Comparison of ENCODE assay signal across 8 cellular contexts in genomic region chr19:46487802-46488445, GRCh38. TPM values are rescaled to one million over a fixed set of nuclear protein-coding genes. Genes with fewer than 3 reads are reported as not detected.
DNase-seq lines count a peak whose midpoint lies in the region; ATAC-seq and TF ChIP-seq lines count a peak whose summit lies in the region.

No MANE protein-coding gene starts in this region.

- peak overlapping the region; percentile 62 for H3K4me2 ChIP-seq in OCI-LY7 (ENCODE audit: low read length)

- peak overlapping the region in 1 of 2 donors; percentile 94 for H3K4me3 Mint-ChIP-seq in CD14-positive monocyte
- H3K4me3 Mint-ChIP-seq in activated T-cell treated with anti-CD3 and anti-CD28 coated beads, Interleukin-2, amount 50 U/mL, for 4 hours, result no peak overlapping the region
- H3K4me3 Mint-ChIP-seq in natural killer cell treated with Interleukin-12 subunit alpha and Interleukin-12 subunit beta and Interleukin-15 and Interleukin-18, amount 100 ng/mL, for 72 hours, result no peak overlapping the region

- peaks cover 59 to 81% (median 73%) of the 10 kb centered on the region in 3 donors for H3K27me3 Mint-ChIP-seq in CD14-positive monocyte (ENCODE audit: low read depth in 3 of 3)
- peaks cover 78% of the 10 kb centered on the region for H3K27me3 Mint-ChIP-seq in activated T-cell treated with anti-CD3 and anti-CD28 coated beads, Interleukin-2, amount 50 U/mL, for 4 hours (ENCODE audit: low read depth)
- peaks cover 45 to 60% of the 10 kb centered on the region in 2 donors for H3K27me3 Mint-ChIP-seq in natural killer cell treated with Interleukin-12 subunit alpha and Interleukin-12 subunit beta and Interleukin-15 and Interleukin-18, amount 100 ng/mL, for 72 hours

- POLR2A ChIA-PET in OCI-LY7 (lab: Charles Lee), result no interaction called here

- peaks cover 2 to 31% (median 15%) of the 10 kb centered on the region in 7 donors for H3K9me3 Mint-ChIP-seq in CD14-positive monocyte
- H3K9me3 Mint-ChIP-seq in activated T-cell treated with anti-CD3 and anti-CD28 coated beads, Interleukin-2, amount 50 U/mL, for 4 hours, result no peaks in the 10 kb centered on the region
- H3K9me3 Mint-ChIP-seq in natural killer cell treated with Interleukin-12 subunit alpha and Interleukin-12 subunit beta and Interleukin-15 and Interleukin-18, amount 100 ng/mL, for 72 hours, result no peaks in the 10 kb centered on the region

- H3K9me2 ChIP-seq in OCI-LY7 (ENCODE audit: insufficient read depth, low read length), result no peaks in the 10 kb centered on the region

- DNase-seq in CD14-positive monocyte (ENCODE audit: low spot score) (no peak), HT-29 (ENCODE audit: low spot score) (peak; percentile 91), OCI-LY7 (ENCODE audit: low spot score) (peak; percentile 80), fibroblast of mammary gland (ENCODE audit: low read depth) (peak; percentile 71)
- DNase-seq in activated T-cell treated with anti-CD3 and anti-CD28 coated beads, Interleukin-2, amount 50 U/mL, for 4 hours, result peak; percentile 78
- DNase-seq in natural killer cell treated with Interleukin-12 subunit alpha and Interleukin-12 subunit beta and Interleukin-15 and Interleukin-18, amount 100 ng/mL, for 72 hours (ENCODE audit: low spot score), result peak; percentile 68
- peak; percentile 23 to 80 (median 66) for DNase-seq in stimulated activated naive CD4-positive, alpha-beta T cell (lab: John Stamatoyannopoulos, UW)

- no peaks in the 10 kb centered on the region for H4K20me1 ChIP-seq in OCI-LY7 (ENCODE audit: insufficient read depth, low read length)

- no peaks in the 10 kb centered on the region for H3K36me3 ChIP-seq in OCI-LY7 (ENCODE audit: insufficient read depth, low read length)

- TF ChIP-seq CTCF in CD14-positive monocyte (IDR thresholded peaks at IDR 0.05), result peak; percentile 89
- peak; percentile 93 for TF ChIP-seq CTCF in OCI-LY7 (conservative IDR thresholded peaks at IDR 0.05; ENCODE audit: low read length)
- TF ChIP-seq CTCF in fibroblast of mammary gland (conservative IDR thresholded peaks at IDR 0.05; ENCODE audit: control insufficient read depth, insufficient read depth, low read depth, low read length), result peak; percentile 88

- H3K27ac Mint-ChIP-seq in CD14-positive monocyte, result no peak overlapping the region
- no peak overlapping the region for H3K27ac Mint-ChIP-seq in natural killer cell treated with Interleukin-12 subunit alpha and Interleukin-12 subunit beta and Interleukin-15 and Interleukin-18, amount 100 ng/mL, for 72 hours

- H3K4me3 ChIP-seq in OCI-LY7 (ENCODE audit: low read depth, low read length, poor library complexity, severe bottlenecking), result peak overlapping the region; percentile 35
- H3K4me3 ChIP-seq in fibroblast of mammary gland (ENCODE audit: control insufficient read depth, low read depth, low read length), result peak overlapping the region; percentile 38

- H3K4me1 Mint-ChIP-seq in CD14-positive monocyte, result peaks cover 36% of the 10 kb centered on the region
- H3K4me1 Mint-ChIP-seq in activated T-cell treated with anti-CD3 and anti-CD28 coated beads, Interleukin-2, amount 50 U/mL, for 4 hours (ENCODE audit: low read depth), result peaks cover 19% of the 10 kb centered on the region
- peaks cover 0 to 5% of the 10 kb centered on the region in 2 donors for H3K4me1 Mint-ChIP-seq in natural killer cell treated with Interleukin-12 subunit alpha and Interleukin-12 subunit beta and Interleukin-15 and Interleukin-18, amount 100 ng/mL, for 72 hours (ENCODE audit: low read depth in 2 of 2)

- peaks cover 29% of the 10 kb centered on the region for H3K4me1 ChIP-seq in OCI-LY7 (ENCODE audit: insufficient read depth, low read length, poor library complexity, severe bottlenecking)

- peak overlapping the region; percentile 75 for H2AFZ ChIP-seq in OCI-LY7 (ENCODE audit: low read length)

- H3K27ac ChIP-seq in OCI-LY7 (ENCODE audit: low read depth, low read length, poor library complexity, severe bottlenecking), result no peak overlapping the region

- no peaks in the 10 kb centered on the region for H3K9me3 ChIP-seq in OCI-LY7 (ENCODE audit: low read length)

- BruUV-seq in OCI-LY7 (replicated peaks; lab: Mats Ljungman, UMichigan), result no TSS peak

- ATAC-seq in activated T-cell treated with anti-CD3 and anti-CD28 coated beads, Interleukin-2, amount 50 U/mL, for 4 hours, result peak; percentile 76 to 77
- peak; percentile 65 to 74 for ATAC-seq in natural killer cell treated with Interleukin-12 subunit alpha and Interleukin-12 subunit beta and Interleukin-15 and Interleukin-18, amount 100 ng/mL, for 72 hours
- ATAC-seq in GM19324 (IDR thresholded peaks at IDR 0.05; ENCODE audit: low FRiP score, unreplicated experiment), result no peak

- intact Hi-C loops in CD14-positive monocyte (cut with micrococcal nuclease) (loop anchor here (2.0 to 5.0 kb wide), 3 partner anchors 91 to 206 kb away; no protein-coding TSS in a partner anchor), OCI-LY7 (cut with micrococcal nuclease; ENCODE audit: unreplicated experiment) (loop anchor here (1.0 to 5.0 kb wide), 3 partner anchors 56 to 93 kb away; no protein-coding TSS in a partner anchor)

- CTCF ChIA-PET in OCI-LY7 (lab: Charles Lee; ENCODE audit: unreplicated experiment), result interaction anchor here (1.3 kb wide), 1 partner anchor 83 kb away, joined by 4 read pairs; no protein-coding TSS in a partner anchor

- peaks cover 3 to 16% of the 10 kb centered on the region in 2 donors for H3K36me3 Mint-ChIP-seq in CD14-positive monocyte
- H3K36me3 Mint-ChIP-seq in activated T-cell treated with anti-CD3 and anti-CD28 coated beads, Interleukin-2, amount 50 U/mL, for 4 hours (ENCODE audit: insufficient read depth), result no peaks in the 10 kb centered on the region
- H3K36me3 Mint-ChIP-seq in natural killer cell treated with Interleukin-12 subunit alpha and Interleukin-12 subunit beta and Interleukin-15 and Interleukin-18, amount 100 ng/mL, for 72 hours, result no peaks in the 10 kb centered on the region

- no peaks in the 10 kb centered on the region for H3K79me2 ChIP-seq in OCI-LY7 (ENCODE audit: insufficient read depth, low read depth, low read length)

RNA-seq across cellular contexts. Expression of gene PNMA8B, which starts 7.7 kb away (rescaled TPM):
- under 1 TPM in 1 of 2 donors, not detected in 1; 0.16 TPM for polyA plus RNA-seq in CD14-positive monocyte
- not detected in 2 replicates for total RNA-seq in HT-29 (2014; rRNA removed; shearing (Covaris generic))
- total RNA-seq in OCI-LY7 (2014; rRNA removed; shearing (Covaris generic)), result 1.9 and 2.0 TPM in 2 replicates
- total RNA-seq in OCI-LY7 (2022), result 0.33 and 0.40 TPM in 2 replicates
- under 1 TPM; 0.05 to 0.11 (median 0.08) TPM for total RNA-seq in activated T-cell treated with anti-CD3 and anti-CD28 coated beads, Interleukin-2, amount 50 U/mL, for 4 hours
- total RNA-seq in natural killer cell treated with Interleukin-12 subunit alpha and Interleukin-12 subunit beta and Interleukin-15 and Interleukin-18, amount 100 ng/mL, for 72 hours, result not detected

RNA-seq across cellular contexts. Expression of gene PNMA8A, which starts 16.6 kb away (rescaled TPM):
- polyA plus RNA-seq in CD14-positive monocyte, result not detected
- not detected in 2 replicates for total RNA-seq in HT-29 (2014; rRNA removed; shearing (Covaris generic))
- total RNA-seq in OCI-LY7 (2014; rRNA removed; shearing (Covaris generic)), result not detected in 2 replicates
- total RNA-seq in OCI-LY7 (2022), result not detected in 2 replicates
- total RNA-seq in activated T-cell treated with anti-CD3 and anti-CD28 coated beads, Interleukin-2, amount 50 U/mL, for 4 hours, result under 1 TPM in 1 of 3 donors, not detected in 2; 0.41 TPM
- not detected for total RNA-seq in natural killer cell treated with Interleukin-12 subunit alpha and Interleukin-12 subunit beta and Interleukin-15 and Interleukin-18, amount 100 ng/mL, for 72 hours

RNA-seq across cellular contexts. Expression of gene PNMA8C, which starts 59.2 kb away (rescaled TPM):
- not detected for polyA plus RNA-seq in CD14-positive monocyte
- 0.05 TPM in 1 of 2 replicates, not detected in the other for total RNA-seq in HT-29 (2014; rRNA removed; shearing (Covaris generic))
- total RNA-seq in OCI-LY7 (2014; rRNA removed; shearing (Covaris generic)), result 1.0 and 1.5 TPM in 2 replicates
- 4.3 and 4.9 TPM in 2 replicates for total RNA-seq in OCI-LY7 (2022)
- total RNA-seq in activated T-cell treated with anti-CD3 and anti-CD28 coated beads, Interleukin-2, amount 50 U/mL, for 4 hours, result not detected
- not detected for total RNA-seq in natural killer cell treated with Interleukin-12 subunit alpha and Interleukin-12 subunit beta and Interleukin-15 and Interleukin-18, amount 100 ng/mL, for 72 hours
